Comparison of ENCODE assay signal across 23 cellular contexts in genomic region chr11:72665911-72666472, GRCh38. TPM values are rescaled to one million over a fixed set of nuclear protein-coding genes. Genes with fewer than 3 reads are reported as not detected.
"Had no signal": no experiment of that assay in that cellular context is flagged by ENCODE, and none has a peak within 500 bp of the region (broad histone marks: within the 10 kb centered on the region; RNA-seq: fewer than 3 reads in every experiment).

No MANE protein-coding gene starts in this region.

- DNase-seq: IMR-90; Kasumi-1; MM.1S; NCI-H1092 treated with DMSO at 0.1 percent for 48 hours; NCI-H1436; NCI-H187; NCI-H2029; NCI-H2081 treated with DMSO at 0.1 percent for 48 hours; NCI-H2171; NCI-H226; NCI-H446 treated with DMSO at 0.1 percent for 48 hours; NCI-H510A treated with DMSO at 0.1 percent for 48 hours; NCI-H526; NCI-H748 treated with DMSO at 0.1 percent for 48 hours; NK-92 treated with Interleukin-12 subunit alpha and Interleukin-12 subunit beta, amount 100 ng/mL, for 24 hours; PC-3; SHP77; SK-N-SH; SW 1271; T-cell had no signal

- H3K4me3 Mint-ChIP-seq: T-cell had no signal

- H3K36me3 Mint-ChIP-seq: T-cell had no signal

- H3K9ac ChIP-seq: KMS-11, SK-N-SH had no signal

- H3K9me3 ChIP-seq: SK-N-SH had no signal

- H3K4me2 ChIP-seq: KMS-11, SK-N-SH had no signal

- H3K27ac ChIP-seq: KMS-11, RWPE1 had no signal

- ATAC-seq: Panc1, PC-3, T-cell had no signal

- H3K27ac Mint-ChIP-seq: T-cell had no signal

RNA-seq across cellular contexts. Expression of gene PDE2A, which starts 8.2 kb away (rescaled TPM):
- total RNA-seq: IMR-90 had no signal
